1 cellular context compared by ENCODE assay signal in the genomic region with DNA sequence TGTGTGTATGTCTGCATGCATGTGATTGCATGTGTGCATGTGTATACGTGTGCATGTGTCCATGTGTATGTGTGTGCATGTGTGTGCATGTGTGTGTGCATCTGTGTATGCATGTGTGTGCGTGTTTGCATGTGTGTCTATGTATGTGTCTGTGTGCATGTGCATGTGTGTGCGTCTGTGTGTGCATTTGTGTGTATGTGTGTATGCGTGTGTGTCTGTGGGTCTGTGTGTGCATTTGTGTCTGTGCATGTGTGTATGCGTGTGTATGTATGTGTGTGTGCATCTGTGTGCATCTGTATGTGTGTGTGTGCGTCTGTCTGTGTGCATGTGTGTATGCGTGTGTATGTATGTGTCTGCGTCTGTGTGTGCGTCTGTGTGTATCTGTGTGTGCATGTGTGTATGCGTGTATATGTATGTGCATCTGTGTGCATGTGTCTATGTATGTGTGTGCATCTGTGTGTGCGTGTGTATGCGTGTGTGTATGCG.
TF ChIP-seq lines count a peak whose summit lies in the region.

No MANE protein-coding gene starts in this region.

TF ChIP-seq in GM12878, 131 proteins besides CTCF, POLR2A, EP300 and RAD21:
- TF ChIP-seq, protein P1, sequence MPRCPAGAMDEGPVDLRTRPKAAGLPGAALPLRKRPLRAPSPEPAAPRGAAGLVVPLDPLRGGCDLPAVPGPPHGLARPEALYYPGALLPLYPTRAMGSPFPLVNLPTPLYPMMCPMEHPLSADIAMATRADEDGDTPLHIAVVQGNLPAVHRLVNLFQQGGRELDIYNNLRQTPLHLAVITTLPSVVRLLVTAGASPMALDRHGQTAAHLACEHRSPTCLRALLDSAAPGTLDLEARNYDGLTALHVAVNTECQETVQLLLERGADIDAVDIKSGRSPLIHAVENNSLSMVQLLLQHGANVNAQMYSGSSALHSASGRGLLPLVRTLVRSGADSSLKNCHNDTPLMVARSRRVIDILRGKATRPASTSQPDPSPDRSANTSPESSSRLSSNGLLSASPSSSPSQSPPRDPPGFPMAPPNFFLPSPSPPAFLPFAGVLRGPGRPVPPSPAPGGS (IDR thresholded peaks at IDR 0.05; ENCODE audit: borderline replicate concordance, insufficient read depth, low read depth, low read length, poor library complexity, severe bottlenecking) = peak; percentile 78
- 0 out of 2 replicates have a peak, but pooled peaks have one; percentile 70 for TF ChIP-seq HDGF (IDR thresholded peaks at IDR 0.05)
- TF ChIP-seq SPI1 (IDR thresholded peaks at IDR 0.05; ENCODE audit: borderline replicate concordance, insufficient read depth, low read depth, low read length) = no peak
- 0 out of 2 replicates have a peak, but pooled peaks have one; percentile 22 for TF ChIP-seq TARDBP (IDR thresholded peaks at IDR 0.05; ENCODE audit: borderline replicate concordance)
TF ChIP-seq in GM12878: peak in this region for 3.
